ENCODE assay signal across 8 cellular contexts in genomic region chr14:103624860-103625259, GRCh38. TPM values are rescaled to one million over a fixed set of nuclear protein-coding genes. Genes with fewer than 3 reads are reported as not detected.
DNase-seq lines count a peak whose midpoint lies in the region; ATAC-seq and TF ChIP-seq lines count a peak whose summit lies in the region.

No MANE protein-coding gene starts in this region.

- POLR2A ChIA-PET in CD4-positive, alpha-beta T cell (lab: Charles Lee), result interaction anchor here (2.5 kb wide), 1 partner anchor 18 kb away, joined by 8 read pairs; no protein-coding TSS in a partner anchor

- H3K4me1 Mint-ChIP-seq in CD4-positive, alpha-beta T cell (ENCODE audit: low read depth), result peaks cover 22% of the 10 kb centered on the region
- H3K4me1 Mint-ChIP-seq in nephron progenitor cell, result peaks cover 33% of the 10 kb centered on the region

- TF ChIP-seq POLR2A in NB4 (IDR thresholded peaks at IDR 0.05; ENCODE audit: extremely low read depth, insufficient read length), result no peak
- TF ChIP-seq POLR2A in adrenal gland (IDR thresholded peaks at IDR 0.05), result no peak

- WGBS in adrenal gland, 4 donors, result 3 to 21% (median 8%) methylated on average over 5 to 10 of the region's 10 CpGs

- H3K4me3 Mint-ChIP-seq in CD4-positive, alpha-beta T cell, result peak overlapping the region; percentile 77
- no peak overlapping the region for H3K4me3 Mint-ChIP-seq in nephron progenitor cell

- intact Hi-C loops in CD4-positive, alpha-beta T cell (cut with DNase I, micrococcal nuclease), result loop anchor here (5.0 to 10.0 kb wide), 3 partner anchors 50 to 222 kb away; partner anchors contain the start of genes PPP1R13B (in 1 of the 2) and TRMT61A (in 1 of the 2)
- intact Hi-C loops in adrenal gland (cut with DNase I), result no loop called here

- peak; percentile 1 for ATAC-seq in CD4-positive, alpha-beta T cell (ENCODE audit: poor library complexity)
- ATAC-seq in thoracic aorta (ENCODE audit: insufficient number of reproducible peaks, low FRiP score, low read depth), result peak; percentile 7

- peak overlapping the region; percentile 19 for H3K27ac Mint-ChIP-seq in CD4-positive, alpha-beta T cell
- no peak overlapping the region for H3K27ac Mint-ChIP-seq in nephron progenitor cell

- TF ChIP-seq CTCF in CD4-positive, alpha-beta T cell (IDR thresholded peaks at IDR 0.05), result no peak
- TF ChIP-seq CTCF in NB4 (IDR thresholded peaks at IDR 0.05; ENCODE audit: low read depth, low read length) (no peak), adrenal gland (IDR thresholded peaks at IDR 0.05) (no peak), kidney epithelial cell (IDR thresholded peaks at IDR 0.05; ENCODE audit: insufficient read depth, low read length, poor library complexity, severe bottlenecking) (no peak), thoracic aorta (IDR thresholded peaks at IDR 0.05) (no peak), nephron progenitor cell (IDR thresholded peaks at IDR 0.05) (no peak)

- no peaks in the 10 kb centered on the region for H3K9me3 ChIP-seq in CD4-positive, alpha-beta T cell (ENCODE audit: control insufficient read depth, low read length)
- H3K9me3 ChIP-seq in adrenal gland (replicated peaks in 1 of 3) (no peaks in the 10 kb centered on the region), thoracic aorta (no peaks in the 10 kb centered on the region)

- peaks cover 4% of the 10 kb centered on the region for H3K27me3 Mint-ChIP-seq in CD4-positive, alpha-beta T cell
- H3K27me3 Mint-ChIP-seq in nephron progenitor cell (ENCODE audit: low read depth, poor library complexity), result peaks cover 9% of the 10 kb centered on the region

- DNase-seq in CD4-positive, alpha-beta T cell, result peak in 1 of 10 experiments; percentile 8
- DNase-seq in NB4 (ENCODE audit: low read depth), result peak; percentile 56
- peak; percentile 52 to 87 (median 81) for DNase-seq in adrenal gland
- peak; percentile 35 for DNase-seq in kidney epithelial cell (ENCODE audit: low read depth)
- DNase-seq in thoracic aorta (ENCODE audit: low spot score), result peak; percentile 74
- no peak for DNase-seq in NCI-H2171 treated with DMSO at 0.1 percent for 48 hours (lab: John Stamatoyannopoulos, UW)
- no peak for DNase-seq in NCI-H2227 treated with DMSO at 0.1 percent for 48 hours (lab: John Stamatoyannopoulos, UW)
- no peak for DNase-seq in nephron progenitor cell

- CTCF ChIA-PET in CD4-positive, alpha-beta T cell (lab: Charles Lee), result no interaction called here

- peaks cover 23 to 30% of the 10 kb centered on the region in 2 donors for H3K4me1 ChIP-seq in adrenal gland (replicated peaks in 1 of 2)
- peaks cover 19 to 35% of the 10 kb centered on the region in 2 donors for H3K4me1 ChIP-seq in thoracic aorta (ENCODE audit: control insufficient read depth in 1 of 2, low read depth in 2 of 2)

- H3K36me3 Mint-ChIP-seq in CD4-positive, alpha-beta T cell (ENCODE audit: low read depth), result no peaks in the 10 kb centered on the region
- no peaks in the 10 kb centered on the region for H3K36me3 Mint-ChIP-seq in nephron progenitor cell (ENCODE audit: low read depth)

- H3K36me3 ChIP-seq in adrenal gland (replicated peaks in 1 of 2) (no peaks in the 10 kb centered on the region), kidney epithelial cell (ENCODE audit: control insufficient read depth, insufficient read depth, low read length) (no peaks in the 10 kb centered on the region), thoracic aorta (no peaks in the 10 kb centered on the region)

- H3K27me3 ChIP-seq in CD4-positive, alpha-beta T cell (ENCODE audit: control insufficient read depth, insufficient read depth, low read length), result no peaks in the 10 kb centered on the region
- no peaks in the 10 kb centered on the region for H3K27me3 ChIP-seq in adrenal gland
- H3K27me3 ChIP-seq in kidney epithelial cell (ENCODE audit: control insufficient read depth, insufficient read depth, low read length), result no peaks in the 10 kb centered on the region
- no peaks in the 10 kb centered on the region for H3K27me3 ChIP-seq in thoracic aorta (replicated peaks; ENCODE audit: insufficient read depth)

- H3K4me3 ChIP-seq in NB4 (ENCODE audit: low read depth, low read length), result no peak overlapping the region
- H3K4me3 ChIP-seq in adrenal gland, result no peak overlapping the region
- no peak overlapping the region for H3K4me3 ChIP-seq in kidney epithelial cell (ENCODE audit: low read depth, low read length)
- H3K4me3 ChIP-seq in thoracic aorta, result peak overlapping the region; percentile 44

- H3K27ac ChIP-seq in CD4-positive, alpha-beta T cell (ENCODE audit: low read depth, low read length), result no peak overlapping the region
- peak overlapping the region in 2 of 5 donors; percentile 21 to 78 for H3K27ac ChIP-seq in adrenal gland
- H3K27ac ChIP-seq in thoracic aorta, result peak overlapping the region; percentile 80 to 99

- no peaks in the 10 kb centered on the region for H3K9me3 Mint-ChIP-seq in CD4-positive, alpha-beta T cell
- H3K9me3 Mint-ChIP-seq in nephron progenitor cell, result no peaks in the 10 kb centered on the region

RNA-seq across cellular contexts. Expression of gene KLC1, which starts 4.2 kb away (rescaled TPM):
- 100 to 1,000 TPM; 111 to 119 TPM for total RNA-seq in CD4-positive, alpha-beta T cell
- total RNA-seq in adrenal gland (100 to 1,000 TPM in 6 of 8 donors, 10 to 100 TPM in 2; 87.4 to 248 (median 132) TPM), kidney epithelial cell (266 and 280 TPM in 2 replicates), thoracic aorta (100 to 1,000 TPM; 545 to 588 TPM)
- 100 to 1,000 TPM in 2 of 3 donors, 10 to 100 TPM in 1; 70.7 to 164 (median 120) TPM for polyA plus RNA-seq in adrenal gland

Comparison
In these comparisons a context has a peak if more than half of its experiments do, and no peak if none do; other contexts are left out.
1. DNase-seq: peak in NB4 (single experiment), adrenal gland (7 of 7), kidney epithelial cell (single experiment) and thoracic aorta (single experiment); none in NCI-H2171 treated with DMSO at 0.1 percent for 48 hours (single experiment), NCI-H2227 treated with DMSO at 0.1 percent for 48 hours (single experiment) and nephron progenitor cell (single experiment).
2. intact Hi-C loops: an anchor here in CD4-positive, alpha-beta T cell (5.0 to 10.0 kb wide); none called in adrenal gland.